1 cellular context compared by ENCODE assay signal in genomic region chr14:69580009-69580577, GRCh38.
TF ChIP-seq lines count a peak whose summit lies in the region.

No MANE protein-coding gene starts in this region.

TF ChIP-seq in HepG2, 621 proteins besides CTCF, POLR2A, EP300 and RAD21 (continued from another document and continues in another):
- TF ChIP-seq, protein P1, sequence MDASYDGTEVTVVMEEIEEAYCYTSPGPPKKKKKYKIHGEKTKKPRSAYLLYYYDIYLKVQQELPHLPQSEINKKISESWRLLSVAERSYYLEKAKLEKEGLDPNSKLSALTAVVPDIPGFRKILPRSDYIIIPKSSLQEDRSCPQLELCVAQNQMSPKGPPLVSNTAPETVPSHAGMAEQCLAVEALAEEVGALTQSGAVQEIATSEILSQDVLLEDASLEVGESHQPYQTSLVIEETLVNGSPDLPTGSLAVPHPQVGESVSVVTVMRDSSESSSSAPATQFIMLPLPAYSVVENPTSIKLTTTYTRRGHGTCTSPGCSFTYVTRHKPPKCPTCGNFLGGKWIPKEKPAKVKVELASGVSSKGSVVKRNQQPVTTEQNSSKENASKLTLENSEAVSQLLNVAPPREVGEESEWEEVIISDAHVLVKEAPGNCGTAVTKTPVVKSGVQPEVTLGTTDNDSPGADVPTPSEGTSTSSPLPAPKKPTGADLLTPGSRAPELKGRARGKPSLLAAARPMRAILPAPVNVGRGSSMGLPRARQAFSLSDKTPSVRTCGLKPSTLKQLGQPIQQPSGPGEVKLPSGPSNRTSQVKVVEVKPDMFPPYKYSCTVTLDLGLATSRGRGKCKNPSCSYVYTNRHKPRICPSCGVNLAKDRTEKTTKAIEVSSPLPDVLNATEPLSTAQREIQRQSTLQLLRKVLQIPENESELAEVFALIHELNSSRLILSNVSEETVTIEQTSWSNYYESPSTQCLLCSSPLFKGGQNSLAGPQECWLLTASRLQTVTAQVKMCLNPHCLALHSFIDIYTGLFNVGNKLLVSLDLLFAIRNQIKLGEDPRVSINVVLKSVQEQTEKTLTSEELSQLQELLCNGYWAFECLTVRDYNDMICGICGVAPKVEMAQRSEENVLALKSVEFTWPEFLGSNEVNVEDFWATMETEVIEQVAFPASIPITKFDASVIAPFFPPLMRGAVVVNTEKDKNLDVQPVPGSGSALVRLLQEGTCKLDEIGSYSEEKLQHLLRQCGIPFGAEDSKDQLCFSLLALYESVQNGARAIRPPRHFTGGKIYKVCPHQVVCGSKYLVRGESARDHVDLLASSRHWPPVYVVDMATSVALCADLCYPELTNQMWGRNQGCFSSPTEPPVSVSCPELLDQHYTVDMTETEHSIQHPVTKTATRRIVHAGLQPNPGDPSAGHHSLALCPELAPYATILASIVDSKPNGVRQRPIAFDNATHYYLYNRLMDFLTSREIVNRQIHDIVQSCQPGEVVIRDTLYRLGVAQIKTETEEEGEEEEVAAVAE (CRISPR knock-in tag; IDR thresholded peaks at IDR 0.05; ENCODE audit: borderline replicate concordance): no peak
- TF ChIP-seq FOXO1 (CRISPR knock-in tag; IDR thresholded peaks at IDR 0.05) (peak; percentile 53; the same call in 1 of the 2 replicates), ARID3A (IDR thresholded peaks at IDR 0.05; ENCODE audit: low read depth, low read length) (peak; percentile 82), SP1 (IDR thresholded peaks at IDR 0.05) (no peak), SP1 (CRISPR knock-in tag; IDR thresholded peaks at IDR 0.05) (no peak), SIX1 (CRISPR knock-in tag; IDR thresholded peaks at IDR 0.05; ENCODE audit: borderline replicate concordance) (no peak), RARA (CRISPR knock-in tag; IDR thresholded peaks at IDR 0.05) (peak; percentile 71), SAP130 (CRISPR knock-in tag; IDR thresholded peaks at IDR 0.05; ENCODE audit: low read depth) (peak; percentile 81), ZNF577 (CRISPR knock-in tag; IDR thresholded peaks at IDR 0.05; ENCODE audit: borderline replicate concordance, low read depth) (no peak), RXRA (CRISPR knock-in tag; IDR thresholded peaks at IDR 0.05) (peak; percentile 82; the same call in 1 of the 2 replicates), SMC3 (IDR thresholded peaks at IDR 0.05; ENCODE audit: low read length) (peak; percentile 62), PHF5A (CRISPR knock-in tag; IDR thresholded peaks at IDR 0.05; ENCODE audit: low read depth, unreplicated experiment) (peak; percentile 47), ZFP41 (CRISPR knock-in tag; IDR thresholded peaks at IDR 0.05; ENCODE audit: borderline replicate concordance) (no peak), ZNF737 (CRISPR knock-in tag; IDR thresholded peaks at IDR 0.05; ENCODE audit: borderline replicate concordance) (no peak), JUND (CRISPR knock-in tag; IDR thresholded peaks at IDR 0.05) (peak; percentile 86), SOX6 (IDR thresholded peaks at IDR 0.05) (no peak), SOX6 (CRISPR knock-in tag; IDR thresholded peaks at IDR 0.05) (peak; percentile 91), HDAC2 (CRISPR knock-in tag; IDR thresholded peaks at IDR 0.05) (peak; percentile 86), ZNF644 (CRISPR knock-in tag; IDR thresholded peaks at IDR 0.05; ENCODE audit: low read depth) (peak; percentile 95), CBX1 (IDR thresholded peaks at IDR 0.05; ENCODE audit: low read depth) (no peak), ZNF792 (CRISPR knock-in tag; IDR thresholded peaks at IDR 0.05) (no peak), RORA (CRISPR knock-in tag; IDR thresholded peaks at IDR 0.05) (no peak)
- TF ChIP-seq, protein P2, sequence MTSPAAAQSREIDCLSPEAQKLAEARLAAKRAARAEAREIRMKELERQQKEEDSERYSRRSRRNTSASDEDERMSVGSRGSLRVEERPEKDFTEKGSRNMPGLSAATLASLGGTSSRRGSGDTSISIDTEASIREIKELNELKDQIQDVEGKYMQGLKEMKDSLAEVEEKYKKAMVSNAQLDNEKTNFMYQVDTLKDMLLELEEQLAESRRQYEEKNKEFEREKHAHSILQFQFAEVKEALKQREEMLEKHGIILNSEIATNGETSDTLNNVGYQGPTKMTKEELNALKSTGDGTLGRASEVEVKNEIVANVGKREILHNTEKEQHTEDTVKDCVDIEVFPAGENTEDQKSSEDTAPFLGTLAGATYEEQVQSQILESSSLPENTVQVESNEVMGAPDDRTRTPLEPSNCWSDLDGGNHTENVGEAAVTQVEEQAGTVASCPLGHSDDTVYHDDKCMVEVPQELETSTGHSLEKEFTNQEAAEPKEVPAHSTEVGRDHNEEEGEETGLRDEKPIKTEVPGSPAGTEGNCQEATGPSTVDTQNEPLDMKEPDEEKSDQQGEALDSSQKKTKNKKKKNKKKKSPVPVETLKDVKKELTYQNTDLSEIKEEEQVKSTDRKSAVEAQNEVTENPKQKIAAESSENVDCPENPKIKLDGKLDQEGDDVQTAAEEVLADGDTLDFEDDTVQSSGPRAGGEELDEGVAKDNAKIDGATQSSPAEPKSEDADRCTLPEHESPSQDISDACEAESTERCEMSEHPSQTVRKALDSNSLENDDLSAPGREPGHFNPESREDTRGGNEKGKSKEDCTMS (CRISPR knock-in tag; conservative IDR thresholded peaks at IDR 0.05): no peak
- TF ChIP-seq, protein P3, sequence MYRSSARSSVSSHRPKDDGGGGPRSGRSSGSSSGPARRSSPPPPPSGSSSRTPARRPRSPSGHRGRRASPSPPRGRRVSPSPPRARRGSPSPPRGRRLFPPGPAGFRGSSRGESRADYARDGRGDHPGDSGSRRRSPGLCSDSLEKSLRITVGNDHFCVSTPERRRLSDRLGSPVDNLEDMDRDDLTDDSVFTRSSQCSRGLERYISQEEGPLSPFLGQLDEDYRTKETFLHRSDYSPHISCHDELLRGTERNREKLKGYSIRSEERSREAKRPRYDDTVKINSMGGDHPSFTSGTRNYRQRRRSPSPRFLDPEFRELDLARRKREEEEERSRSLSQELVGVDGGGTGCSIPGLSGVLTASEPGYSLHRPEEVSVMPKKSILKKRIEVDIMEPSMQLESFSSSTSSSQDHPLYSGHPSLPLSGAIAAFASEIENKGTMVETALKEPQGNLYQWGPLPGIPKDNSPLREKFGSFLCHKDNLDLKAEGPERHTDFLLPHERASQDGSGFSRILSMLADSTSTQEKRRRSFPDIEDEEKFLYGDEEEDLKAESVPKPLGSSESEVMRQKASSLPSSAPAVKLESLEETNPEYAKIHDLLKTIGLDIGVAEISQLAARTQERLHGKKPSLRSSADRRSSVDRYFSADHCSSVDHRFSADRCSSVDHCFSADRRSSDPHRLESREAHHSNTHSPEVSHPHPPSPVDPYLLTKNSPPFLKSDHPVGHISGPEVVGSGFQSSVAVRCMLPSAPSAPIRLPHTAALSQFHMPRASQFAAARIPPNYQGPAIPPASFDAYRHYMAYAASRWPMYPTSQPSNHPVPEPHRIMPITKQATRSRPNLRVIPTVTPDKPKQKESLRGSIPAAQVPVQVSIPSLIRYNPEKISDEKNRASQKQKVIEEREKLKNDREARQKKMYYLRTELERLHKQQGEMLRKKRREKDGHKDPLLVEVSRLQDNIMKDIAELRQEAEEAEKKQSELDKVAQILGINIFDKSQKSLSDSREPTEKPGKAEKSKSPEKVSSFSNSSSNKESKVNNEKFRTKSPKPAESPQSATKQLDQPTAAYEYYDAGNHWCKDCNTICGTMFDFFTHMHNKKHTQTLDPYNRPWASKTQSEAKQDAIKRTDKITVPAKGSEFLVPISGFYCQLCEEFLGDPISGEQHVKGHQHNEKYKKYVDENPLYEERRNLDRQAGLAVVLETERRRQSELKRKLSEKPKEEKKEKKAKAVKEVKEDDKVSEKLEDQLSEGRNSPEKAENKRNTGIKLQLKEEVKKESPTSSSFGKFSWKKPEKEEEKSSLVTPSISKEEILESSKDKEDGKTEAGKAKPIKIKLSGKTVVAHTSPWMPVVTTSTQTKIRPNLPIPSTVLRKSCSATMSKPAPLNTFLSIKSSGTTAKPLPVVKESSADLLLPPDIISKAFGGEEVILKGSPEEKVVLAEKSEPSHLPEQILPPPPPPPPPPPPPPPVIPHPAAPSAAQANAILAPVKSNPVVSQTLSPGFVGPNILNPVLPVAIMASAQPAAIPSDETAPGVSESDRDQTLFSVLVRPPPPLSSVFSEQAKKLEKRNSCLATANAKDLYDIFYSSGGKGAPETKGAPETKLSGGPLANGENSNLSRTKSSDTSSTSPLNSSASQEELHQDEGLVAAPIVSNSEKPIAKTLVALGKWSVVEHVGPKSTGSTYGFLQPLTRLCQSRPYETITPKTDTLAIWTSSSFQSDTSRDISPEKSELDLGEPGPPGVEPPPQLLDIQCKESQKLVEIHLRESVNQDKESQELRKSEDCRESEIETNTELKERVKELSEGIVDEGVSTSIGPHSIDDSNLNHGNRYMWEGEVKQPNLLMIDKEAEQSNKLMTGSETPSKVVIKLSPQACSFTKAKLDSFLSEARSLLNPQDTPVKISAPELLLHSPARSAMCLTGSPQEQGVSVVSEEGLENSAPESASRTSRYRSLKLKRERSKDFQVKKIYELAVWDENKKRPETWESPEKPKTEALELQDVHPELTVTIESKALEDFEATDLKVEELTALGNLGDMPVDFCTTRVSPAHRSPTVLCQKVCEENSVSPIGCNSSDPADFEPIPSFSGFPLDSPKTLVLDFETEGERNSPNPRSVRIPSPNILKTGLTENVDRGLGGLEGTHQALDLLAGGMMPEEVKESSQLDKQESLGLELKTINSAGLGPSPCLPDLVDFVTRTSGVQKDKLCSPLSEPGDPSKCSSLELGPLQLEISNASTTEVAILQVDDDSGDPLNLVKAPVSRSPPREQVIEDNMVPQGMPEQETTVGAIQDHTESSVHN (CRISPR knock-in tag; IDR thresholded peaks at IDR 0.05): no peak
- TF ChIP-seq, protein P4, sequence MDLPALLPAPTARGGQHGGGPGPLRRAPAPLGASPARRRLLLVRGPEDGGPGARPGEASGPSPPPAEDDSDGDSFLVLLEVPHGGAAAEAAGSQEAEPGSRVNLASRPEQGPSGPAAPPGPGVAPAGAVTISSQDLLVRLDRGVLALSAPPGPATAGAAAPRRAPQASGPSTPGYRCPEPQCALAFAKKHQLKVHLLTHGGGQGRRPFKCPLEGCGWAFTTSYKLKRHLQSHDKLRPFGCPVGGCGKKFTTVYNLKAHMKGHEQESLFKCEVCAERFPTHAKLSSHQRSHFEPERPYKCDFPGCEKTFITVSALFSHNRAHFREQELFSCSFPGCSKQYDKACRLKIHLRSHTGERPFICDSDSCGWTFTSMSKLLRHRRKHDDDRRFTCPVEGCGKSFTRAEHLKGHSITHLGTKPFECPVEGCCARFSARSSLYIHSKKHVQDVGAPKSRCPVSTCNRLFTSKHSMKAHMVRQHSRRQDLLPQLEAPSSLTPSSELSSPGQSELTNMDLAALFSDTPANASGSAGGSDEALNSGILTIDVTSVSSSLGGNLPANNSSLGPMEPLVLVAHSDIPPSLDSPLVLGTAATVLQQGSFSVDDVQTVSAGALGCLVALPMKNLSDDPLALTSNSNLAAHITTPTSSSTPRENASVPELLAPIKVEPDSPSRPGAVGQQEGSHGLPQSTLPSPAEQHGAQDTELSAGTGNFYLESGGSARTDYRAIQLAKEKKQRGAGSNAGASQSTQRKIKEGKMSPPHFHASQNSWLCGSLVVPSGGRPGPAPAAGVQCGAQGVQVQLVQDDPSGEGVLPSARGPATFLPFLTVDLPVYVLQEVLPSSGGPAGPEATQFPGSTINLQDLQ (CRISPR knock-in tag; IDR thresholded peaks at IDR 0.05): no peak
- TF ChIP-seq, protein P5, sequence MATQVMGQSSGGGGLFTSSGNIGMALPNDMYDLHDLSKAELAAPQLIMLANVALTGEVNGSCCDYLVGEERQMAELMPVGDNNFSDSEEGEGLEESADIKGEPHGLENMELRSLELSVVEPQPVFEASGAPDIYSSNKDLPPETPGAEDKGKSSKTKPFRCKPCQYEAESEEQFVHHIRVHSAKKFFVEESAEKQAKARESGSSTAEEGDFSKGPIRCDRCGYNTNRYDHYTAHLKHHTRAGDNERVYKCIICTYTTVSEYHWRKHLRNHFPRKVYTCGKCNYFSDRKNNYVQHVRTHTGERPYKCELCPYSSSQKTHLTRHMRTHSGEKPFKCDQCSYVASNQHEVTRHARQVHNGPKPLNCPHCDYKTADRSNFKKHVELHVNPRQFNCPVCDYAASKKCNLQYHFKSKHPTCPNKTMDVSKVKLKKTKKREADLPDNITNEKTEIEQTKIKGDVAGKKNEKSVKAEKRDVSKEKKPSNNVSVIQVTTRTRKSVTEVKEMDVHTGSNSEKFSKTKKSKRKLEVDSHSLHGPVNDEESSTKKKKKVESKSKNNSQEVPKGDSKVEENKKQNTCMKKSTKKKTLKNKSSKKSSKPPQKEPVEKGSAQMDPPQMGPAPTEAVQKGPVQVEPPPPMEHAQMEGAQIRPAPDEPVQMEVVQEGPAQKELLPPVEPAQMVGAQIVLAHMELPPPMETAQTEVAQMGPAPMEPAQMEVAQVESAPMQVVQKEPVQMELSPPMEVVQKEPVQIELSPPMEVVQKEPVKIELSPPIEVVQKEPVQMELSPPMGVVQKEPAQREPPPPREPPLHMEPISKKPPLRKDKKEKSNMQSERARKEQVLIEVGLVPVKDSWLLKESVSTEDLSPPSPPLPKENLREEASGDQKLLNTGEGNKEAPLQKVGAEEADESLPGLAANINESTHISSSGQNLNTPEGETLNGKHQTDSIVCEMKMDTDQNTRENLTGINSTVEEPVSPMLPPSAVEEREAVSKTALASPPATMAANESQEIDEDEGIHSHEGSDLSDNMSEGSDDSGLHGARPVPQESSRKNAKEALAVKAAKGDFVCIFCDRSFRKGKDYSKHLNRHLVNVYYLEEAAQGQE (IDR thresholded peaks at IDR 0.05; ENCODE audit: borderline replicate concordance in 1 of 2, low read depth in 1 of 2, low read length in 2 of 2): no peak
